ENCODE assay signal across 15 cellular contexts in the genomic region with DNA sequence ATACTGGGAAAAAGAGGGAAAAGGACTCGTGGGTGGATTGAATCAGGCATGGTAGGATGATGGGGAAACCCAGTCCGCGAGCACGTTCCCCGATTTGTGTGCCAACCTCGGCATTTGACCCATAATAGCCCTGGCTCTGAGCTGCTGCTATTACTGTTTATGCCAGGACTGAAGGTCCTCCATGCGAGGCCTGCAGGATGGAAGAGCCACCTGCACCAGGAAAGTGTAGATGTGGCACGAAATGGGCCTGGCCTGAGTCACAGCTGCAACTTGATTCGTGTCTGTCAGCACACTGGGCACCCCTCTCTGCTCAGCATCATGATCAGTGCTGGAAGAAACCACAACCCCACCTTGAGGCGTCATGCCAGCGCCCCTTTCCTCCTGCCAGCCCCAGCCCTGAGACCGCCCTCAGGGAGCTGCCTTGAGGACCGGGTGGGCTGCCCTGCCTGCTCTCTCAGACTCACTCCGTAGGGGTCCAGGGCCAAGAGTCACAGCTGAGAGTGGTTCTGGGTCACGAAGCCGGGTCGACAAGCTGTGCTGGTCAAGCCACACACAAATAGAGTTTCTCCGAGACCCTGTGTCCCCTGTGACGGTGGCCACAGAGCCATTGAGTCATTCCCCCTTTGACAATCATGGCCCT.
DNase-seq lines count a peak whose midpoint lies in the region; ATAC-seq and TF ChIP-seq lines count a peak whose summit lies in the region.
"Had no signal": no experiment of that assay in that cellular context is flagged by ENCODE, and none has a peak within 500 bp of the region (broad histone marks: within the 10 kb centered on the region; RNA-seq: fewer than 3 reads in every experiment).

No MANE protein-coding gene starts in this region.

- peaks cover 38 to 100% (median 88%) of the 10 kb centered on the region in 11 experiments for H4K20me1 ChIP-seq in BLaER1 treated with 17β-estradiol and CSF1 and Interleukin-3, amounts not matched to agents 10 nM and 100 nM
- H4K20me1 ChIP-seq in GM23338 (replicated peaks; ENCODE audit: insufficient read depth) = no peaks in the 10 kb centered on the region

- peak overlapping the region; percentile 44 for H2AK5ac ChIP-seq in neuronal stem cell (ENCODE audit: low read depth, low read length)

- peak overlapping the region in 3 of 11 experiments; percentile 6 to 17 (median 16); a peak in 1 of 22 replicates for H3K9ac ChIP-seq in BLaER1 treated with 17β-estradiol and CSF1 and Interleukin-3, amounts not matched to agents 10 nM and 100 nM
- H3K9ac ChIP-seq in neuronal stem cell (ENCODE audit: low read depth, low read length, poor library complexity) = no peak overlapping the region

- H3K4me2 ChIP-seq in BLaER1 treated with 17β-estradiol and CSF1 and Interleukin-3, amounts not matched to agents 10 nM and 100 nM = peak overlapping the region in 6 of 11 experiments; percentile 2 to 79 (median 54); a peak in 9 of 22 replicates
- H3K4me2 ChIP-seq in GM23338 (0 out of 2 replicates have a peak overlapping the region, but pooled peaks have one; percentile 70), neuronal stem cell (ENCODE audit: insufficient read depth, low read length, poor library complexity, severe bottlenecking) (no peak overlapping the region)

- H4K8ac ChIP-seq in neuronal stem cell (ENCODE audit: low read depth, low read length) = no peak overlapping the region

- no peak overlapping the region for H2BK12ac ChIP-seq in neuronal stem cell (ENCODE audit: low read length)

- peaks cover 19% of the 10 kb centered on the region for H3F3A ChIP-seq in GM23338 (replicated peaks; ENCODE audit: low read depth)

- DNase-seq in GM23338 (ENCODE audit: low spot score) (no peak), endothelial cell (ENCODE audit: low spot score) (no peak), neuronal stem cell (ENCODE audit: low spot score) (no peak), SW480 (ENCODE audit: low spot score) (no peak), KG1 (lab: John Stamatoyannopoulos, UW) (no peak), gastrocnemius medialis (no peak), WTC11 (ENCODE audit: low spot score) (no peak)
- DNase-seq: ACHN; BE2C; CD4-positive, alpha-beta memory T cell; DMS153; DMS79; GF-D8 had no signal

- POLR2A ChIA-PET in WTC11 (lab: Charles Lee) = no interaction called here

- H2AFZ ChIP-seq in GM23338 = no peak overlapping the region
- no peak overlapping the region for H2AFZ ChIP-seq in neuronal stem cell (ENCODE audit: low read length)

- peaks cover 49 to 79% (median 63%) of the 10 kb centered on the region in 10 experiments for H3K4me1 ChIP-seq in BLaER1 treated with 17β-estradiol and CSF1 and Interleukin-3, amounts not matched to agents 10 nM and 100 nM
- H3K4me1 ChIP-seq in GM23338 (ENCODE audit: insufficient read depth) (peaks cover 31% of the 10 kb centered on the region), neuronal stem cell (ENCODE audit: control insufficient read depth in 2 of 2, insufficient read depth in 1 of 2, low read depth in 1 of 2, low read length in 2 of 2) (peaks cover 5 to 7% of the 10 kb centered on the region in 2 donors), gastrocnemius medialis (no peaks in the 10 kb centered on the region)
- H3K4me1 ChIP-seq: BE2C, HAP-1 had no signal

- no peak overlapping the region for H2BK5ac ChIP-seq in neuronal stem cell (ENCODE audit: low read length)

- no peak overlapping the region for H3K4me3 Mint-ChIP-seq in GM23338
- H3K4me3 Mint-ChIP-seq in endothelial cell (ENCODE audit: unreplicated experiment) = peak overlapping the region; percentile 13
- no peak overlapping the region for H3K4me3 Mint-ChIP-seq in WTC11
- H3K4me3 Mint-ChIP-seq: CD4-positive, alpha-beta memory T cell had no signal

- H3K27ac ChIP-seq in BLaER1 treated with 17β-estradiol and CSF1 and Interleukin-3, amounts not matched to agents 10 nM and 100 nM = no peak overlapping the region
- H3K27ac ChIP-seq in GM23338 (ENCODE audit: low read depth) (no peak overlapping the region), neuronal stem cell (replicated peaks; ENCODE audit: low read length) (no peak overlapping the region), gastrocnemius medialis (no peak overlapping the region)

- TF ChIP-seq CTCF in GM23338 (conservative IDR thresholded peaks at IDR 0.05; ENCODE audit: low read depth in 2 of 2) (no peak), endothelial cell (IDR thresholded peaks at IDR 0.05; ENCODE audit: unreplicated experiment) (no peak), gastrocnemius medialis (IDR thresholded peaks at IDR 0.05 in 4 of 5, conservative IDR thresholded peaks at IDR 0.05 in 1 of 5) (no peak), WTC11 (IDR thresholded peaks at IDR 0.05) (no peak)

- no peak overlapping the region for H3K4me3 ChIP-seq in BLaER1 treated with 17β-estradiol and CSF1 and Interleukin-3, amounts not matched to agents 10 nM and 100 nM
- H3K4me3 ChIP-seq in GM23338 = no peak overlapping the region
- no peak overlapping the region for H3K4me3 ChIP-seq in neuronal stem cell (ENCODE audit: low read length in 2 of 2)
- H3K4me3 ChIP-seq in gastrocnemius medialis = no peak overlapping the region
- H3K4me3 ChIP-seq: HAP-1 had no signal

- H3K4ac ChIP-seq in neuronal stem cell (ENCODE audit: low read length) = no peak overlapping the region

- H3K79me2 ChIP-seq in GM23338 (replicated peaks; ENCODE audit: insufficient read depth) = no peaks in the 10 kb centered on the region

- in situ Hi-C loops in gastrocnemius medialis (cut with MboI; ENCODE audit: low sequenced_read_pairs in 4 of 4) = no loop called here

- CTCF ChIA-PET in WTC11 (lab: Charles Lee) = interaction anchor here (1.2 to 4.9 kb wide), 2 partner anchors 14 to 24 kb away, joined by 4 to 31 read pairs; no protein-coding TSS in a partner anchor

- intact Hi-C loops in gastrocnemius medialis (cut with DNase I; ENCODE audit: low total_unique reads) = no loop called here

- no peak overlapping the region for H3K14ac ChIP-seq in neuronal stem cell (ENCODE audit: low read length)

- no peak overlapping the region for H4K91ac ChIP-seq in neuronal stem cell (ENCODE audit: low read depth, low read length, poor library complexity)

- no peaks in the 10 kb centered on the region for H3K27me3 ChIP-seq in BLaER1 treated with 17β-estradiol and CSF1 and Interleukin-3, amounts not matched to agents 10 nM and 100 nM
- H3K27me3 ChIP-seq in GM23338 (ENCODE audit: insufficient read depth) (no peaks in the 10 kb centered on the region), neuronal stem cell (ENCODE audit: control insufficient read depth in 3 of 3, insufficient read depth in 3 of 3, low read depth in 1 of 3, low read length in 3 of 3) (peaks cover 0 to 3% (median 0%) of the 10 kb centered on the region in 3 experiments), gastrocnemius medialis (no peaks in the 10 kb centered on the region)
- H3K27me3 ChIP-seq: BE2C had no signal

- ATAC-seq in GM23338 = no peak
- ATAC-seq in gastrocnemius medialis = no peak
- no peak for ATAC-seq in WTC11

- no peak overlapping the region for H2BK120ac ChIP-seq in neuronal stem cell (ENCODE audit: low read depth, low read length)

- H3K36me3 ChIP-seq in BLaER1 treated with 17β-estradiol and CSF1 and Interleukin-3, amounts not matched to agents 10 nM and 100 nM = peaks cover 89 to 98% (median 95%) of the 10 kb centered on the region in 11 experiments
- no peaks in the 10 kb centered on the region for H3K36me3 ChIP-seq in GM23338 (ENCODE audit: insufficient read depth)
- peaks cover 0 to 25% of the 10 kb centered on the region in 2 donors for H3K36me3 ChIP-seq in neuronal stem cell (replicated peaks in 1 of 2; ENCODE audit: control insufficient read depth in 2 of 2, insufficient read depth in 2 of 2, low read length in 2 of 2)
- no peaks in the 10 kb centered on the region for H3K36me3 ChIP-seq in gastrocnemius medialis
- H3K36me3 ChIP-seq: BE2C, HAP-1 had no signal

- no peak for TF ChIP-seq POLR2A in gastrocnemius medialis (IDR thresholded peaks at IDR 0.05)

- H3K4me1 Mint-ChIP-seq in GM23338 = peaks cover 73% of the 10 kb centered on the region
- H3K4me1 Mint-ChIP-seq in endothelial cell (ENCODE audit: unreplicated experiment) = peaks cover 13% of the 10 kb centered on the region
- H3K4me1 Mint-ChIP-seq in WTC11 = peaks cover 82% of the 10 kb centered on the region

- peak overlapping the region; percentile 67 for H3K18ac ChIP-seq in neuronal stem cell (ENCODE audit: low read length)

- peaks cover 12% of the 10 kb centered on the region for H3K27me3 Mint-ChIP-seq in GM23338 (ENCODE audit: insufficient read depth, low read depth, poor library complexity)
- H3K27me3 Mint-ChIP-seq in endothelial cell (ENCODE audit: unreplicated experiment) = peaks cover 29% of the 10 kb centered on the region
- H3K27me3 Mint-ChIP-seq in WTC11 (ENCODE audit: low read depth) = peaks cover 2% of the 10 kb centered on the region; the same call in 1 of the 2 replicates

- peak overlapping the region; percentile 14 for H3K23ac ChIP-seq in neuronal stem cell (ENCODE audit: low read depth, low read length, poor library complexity)

- H3K9me2 ChIP-seq in GM23338 (ENCODE audit: insufficient read depth) = no peaks in the 10 kb centered on the region

- H3K27ac Mint-ChIP-seq in GM23338 = no peak overlapping the region
- H3K27ac Mint-ChIP-seq in endothelial cell (ENCODE audit: unreplicated experiment) = no peak overlapping the region
- H3K27ac Mint-ChIP-seq in WTC11 = no peak overlapping the region
- H3K27ac Mint-ChIP-seq: CD4-positive, alpha-beta memory T cell had no signal

- peaks cover 2% of the 10 kb centered on the region for H3K9me3 Mint-ChIP-seq in GM23338
- H3K9me3 Mint-ChIP-seq in endothelial cell (ENCODE audit: unreplicated experiment) = no peaks in the 10 kb centered on the region
- H3K9me3 Mint-ChIP-seq in WTC11 = peaks cover 2% of the 10 kb centered on the region

- no peaks in the 10 kb centered on the region for H3K79me1 ChIP-seq in neuronal stem cell (ENCODE audit: low read depth, low read length)

- no peak overlapping the region for H2BK15ac ChIP-seq in neuronal stem cell (ENCODE audit: low read length)

- peaks cover 11% of the 10 kb centered on the region for H3K36me3 Mint-ChIP-seq in GM23338 (ENCODE audit: low read depth)
- H3K36me3 Mint-ChIP-seq in endothelial cell (ENCODE audit: low read depth, unreplicated experiment) = peaks cover 67% of the 10 kb centered on the region
- H3K36me3 Mint-ChIP-seq in WTC11 = peaks cover 3% of the 10 kb centered on the region
- H3K36me3 Mint-ChIP-seq: CD4-positive, alpha-beta memory T cell had no signal

- WGBS in neuronal stem cell (ENCODE audit: extremely low coverage in 2 of 2, insufficient read length in 2 of 2, insufficient replicate concordance in 1 of 2), 2 donors = no CpG with 5 or more reads among the region's 19 CpGs

- peaks cover 0 to 8% (median 7%) of the 10 kb centered on the region in 11 experiments; a peak in 18 of 22 replicates for H3K9me3 ChIP-seq in BLaER1 treated with 17β-estradiol and CSF1 and Interleukin-3, amounts not matched to agents 10 nM and 100 nM (replicated peaks in 1 of 11)
- H3K9me3 ChIP-seq in neuronal stem cell (replicated peaks in 1 of 2; ENCODE audit: control insufficient read depth in 2 of 2, insufficient read depth in 1 of 2, low read depth in 1 of 2, low read length in 2 of 2) = peaks cover 0 to 5% of the 10 kb centered on the region in 2 donors
- H3K9me3 ChIP-seq in gastrocnemius medialis = no peaks in the 10 kb centered on the region
- H3K9me3 ChIP-seq: BE2C, HAP-1 had no signal

TF ChIP-seq in GM23338, 12 proteins besides CTCF, POLR2A, EP300 and RAD21 (continues in another document):
- no peak for TF ChIP-seq NANOG (IDR thresholded peaks at IDR 0.05; ENCODE audit: borderline replicate concordance)

TF ChIP-seq in WTC11, 78 proteins besides CTCF, POLR2A, EP300 and RAD21 (continues in another document):
- TF ChIP-seq CREB1 (CRISPR knock-in tag; IDR thresholded peaks at IDR 0.05) = no peak
